19 cellular contexts compared by ENCODE assay signal in the genomic region with DNA sequence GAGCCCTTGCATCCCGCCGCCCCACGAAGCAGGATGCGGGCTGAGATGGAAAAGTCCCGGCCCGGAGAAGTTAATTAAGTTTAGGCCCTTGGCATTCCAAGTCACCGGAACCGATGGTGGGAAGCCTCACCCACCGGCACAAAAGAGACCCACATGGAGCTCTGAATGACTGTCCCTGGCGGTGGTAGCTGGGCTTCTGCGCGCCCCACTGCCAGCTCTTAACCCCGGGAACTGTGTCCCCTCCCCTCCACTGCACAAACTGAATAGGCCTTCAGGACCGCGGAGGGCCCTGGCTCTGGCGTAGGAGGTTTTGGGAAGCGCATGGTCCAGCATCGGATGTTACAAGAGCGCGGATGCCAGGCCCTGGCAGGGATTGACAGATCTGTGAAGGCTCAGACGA.
DNase-seq lines count a peak whose midpoint lies in the region; ATAC-seq and TF ChIP-seq lines count a peak whose summit lies in the region.
"Had no signal": no experiment of that assay in that cellular context is flagged by ENCODE, and none has a peak within 500 bp of the region (broad histone marks: within the 10 kb centered on the region; RNA-seq: fewer than 3 reads in every experiment).

No MANE protein-coding gene starts in this region.

- no peak overlapping the region for H3K27ac Mint-ChIP-seq in CD4-positive, alpha-beta T cell
- H3K27ac Mint-ChIP-seq: IgD-negative memory B cell had no signal

- no peak overlapping the region for H3K4me3 Mint-ChIP-seq in CD4-positive, alpha-beta T cell

- CTCF ChIA-PET in CD4-positive, alpha-beta T cell (lab: Charles Lee) = no interaction called here

- POLR2A ChIA-PET in CD4-positive, alpha-beta T cell (lab: Charles Lee) = no interaction called here

- TF ChIP-seq CTCF in CD4-positive, alpha-beta T cell (IDR thresholded peaks at IDR 0.05) = no peak

- H3K27me3 Mint-ChIP-seq in CD4-positive, alpha-beta T cell = no peaks in the 10 kb centered on the region
- H3K27me3 Mint-ChIP-seq: IgD-negative memory B cell had no signal

- no peaks in the 10 kb centered on the region for H3K27me3 ChIP-seq in CD4-positive, alpha-beta T cell (ENCODE audit: control insufficient read depth, insufficient read depth, low read length)
- H3K27me3 ChIP-seq: BE2C, SJSA1 had no signal

- ATAC-seq in CD4-positive, alpha-beta T cell (ENCODE audit: poor library complexity) = no peak
- ATAC-seq: Right ventricle myocardium inferior had no signal

- no peaks in the 10 kb centered on the region for H3K9me3 ChIP-seq in CD4-positive, alpha-beta T cell (ENCODE audit: control insufficient read depth, low read length)
- H3K9me3 ChIP-seq: BE2C, SJSA1 had no signal

- H3K27ac ChIP-seq in CD4-positive, alpha-beta T cell (ENCODE audit: low read depth, low read length) = no peak overlapping the region
- H3K27ac ChIP-seq: SJSA1 had no signal

- intact Hi-C loops in head of caudate nucleus (cut with DNase I) (no loop called here), posterior cingulate gyrus (cut with DNase I) (no loop called here)
- intact Hi-C loops in CD4-positive, alpha-beta T cell (cut with DNase I, micrococcal nuclease) = no loop called here

- no peaks in the 10 kb centered on the region for H3K36me3 Mint-ChIP-seq in CD4-positive, alpha-beta T cell (ENCODE audit: low read depth)
- H3K36me3 Mint-ChIP-seq: IgD-negative memory B cell had no signal

- DNase-seq in ELF-1 (ENCODE audit: low read depth, low spot score) (peak; percentile 32), astrocyte of the hippocampus (ENCODE audit: low read depth, low spot score) (peak; percentile 44), head of caudate nucleus (peak in 30 of 42 donors; percentile 4 to 60 (median 22)), posterior cingulate gyrus (peak in 8 of 10 donors; percentile 11 to 88 (median 34)), NOMO-1 (lab: John Stamatoyannopoulos, UW; ENCODE audit: unreplicated experiment in 2 of 2) (no peak), NCI-H82 (lab: John Stamatoyannopoulos, UW) (no peak)
- no peak for DNase-seq in CD4-positive, alpha-beta T cell
- DNase-seq: BE2C, DND-41, GOT3, MV-4-11, NCI-H1694 treated with DMSO at 0.1 percent for 48 hours, NCI-H2081 treated with DMSO at 0.1 percent for 48 hours, NCI-H2171 treated with DMSO at 0.1 percent for 48 hours, NCI-H446, NCI-H526 had no signal

- H3K4me1 Mint-ChIP-seq in CD4-positive, alpha-beta T cell (ENCODE audit: low read depth) = no peaks in the 10 kb centered on the region

- H3K9me3 Mint-ChIP-seq in CD4-positive, alpha-beta T cell = no peaks in the 10 kb centered on the region
- H3K9me3 Mint-ChIP-seq: IgD-negative memory B cell had no signal

Comparison
In these comparisons a context has a peak if more than half of its experiments do, and no peak if none do; other contexts are left out.
1. DNase-seq: peak in ELF-1 (single experiment), astrocyte of the hippocampus (single experiment), head of caudate nucleus (30 of 42) and posterior cingulate gyrus (8 of 10); none in NOMO-1 (0 of 2), NCI-H82 (single experiment) and CD4-positive, alpha-beta T cell (0 of 10).